1 cellular context compared by ENCODE assay signal in the genomic region with DNA sequence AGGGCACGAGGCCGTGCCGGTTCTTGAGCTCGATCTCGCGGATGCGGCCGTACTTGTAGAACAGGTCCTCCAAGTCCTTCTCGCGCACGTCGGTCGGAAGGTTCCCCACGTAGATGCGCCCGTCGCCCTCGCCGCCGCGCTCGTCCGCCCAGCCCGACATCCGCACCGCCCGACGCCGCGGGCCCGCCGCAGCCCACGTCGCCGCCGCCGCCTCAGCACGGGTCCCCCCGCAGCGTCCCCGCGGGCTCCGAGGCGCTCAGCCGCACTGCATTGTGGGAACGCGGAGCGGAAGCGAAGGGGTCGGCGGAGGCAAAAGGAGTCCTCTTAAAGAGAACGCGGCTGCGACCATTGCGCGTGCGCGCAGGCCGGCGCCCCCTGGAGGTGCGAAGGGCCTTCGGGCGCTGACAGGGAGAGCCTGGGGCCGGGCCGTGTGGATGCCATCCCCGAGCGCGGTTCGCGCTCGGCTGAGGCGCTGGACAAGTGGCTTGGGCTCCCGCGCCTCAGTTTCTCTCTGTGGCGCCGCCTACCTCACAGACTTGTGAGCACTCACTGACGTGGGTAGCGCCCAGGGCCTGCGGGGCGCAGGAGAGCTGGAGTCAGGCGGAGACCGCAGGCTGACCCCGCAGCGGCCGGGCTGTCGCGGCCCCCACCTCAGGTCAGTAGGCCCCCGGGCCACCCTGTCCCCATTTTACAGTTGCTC.
TF ChIP-seq lines count a peak whose summit lies in the region.

SRSF9 (minus strand) TSS at position 299 of the 700 bp plus-strand sequence; CDS start at position 160, 139 bp downstream.

TF ChIP-seq in HepG2, 621 proteins besides CTCF, POLR2A, EP300 and RAD21 (continued from another document and continues in another):
- TF ChIP-seq, protein P1, sequence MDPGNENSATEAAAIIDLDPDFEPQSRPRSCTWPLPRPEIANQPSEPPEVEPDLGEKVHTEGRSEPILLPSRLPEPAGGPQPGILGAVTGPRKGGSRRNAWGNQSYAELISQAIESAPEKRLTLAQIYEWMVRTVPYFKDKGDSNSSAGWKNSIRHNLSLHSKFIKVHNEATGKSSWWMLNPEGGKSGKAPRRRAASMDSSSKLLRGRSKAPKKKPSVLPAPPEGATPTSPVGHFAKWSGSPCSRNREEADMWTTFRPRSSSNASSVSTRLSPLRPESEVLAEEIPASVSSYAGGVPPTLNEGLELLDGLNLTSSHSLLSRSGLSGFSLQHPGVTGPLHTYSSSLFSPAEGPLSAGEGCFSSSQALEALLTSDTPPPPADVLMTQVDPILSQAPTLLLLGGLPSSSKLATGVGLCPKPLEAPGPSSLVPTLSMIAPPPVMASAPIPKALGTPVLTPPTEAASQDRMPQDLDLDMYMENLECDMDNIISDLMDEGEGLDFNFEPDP (CRISPR knock-in tag; conservative IDR thresholded peaks at IDR 0.05) = no peak
- TF ChIP-seq, protein P2, sequence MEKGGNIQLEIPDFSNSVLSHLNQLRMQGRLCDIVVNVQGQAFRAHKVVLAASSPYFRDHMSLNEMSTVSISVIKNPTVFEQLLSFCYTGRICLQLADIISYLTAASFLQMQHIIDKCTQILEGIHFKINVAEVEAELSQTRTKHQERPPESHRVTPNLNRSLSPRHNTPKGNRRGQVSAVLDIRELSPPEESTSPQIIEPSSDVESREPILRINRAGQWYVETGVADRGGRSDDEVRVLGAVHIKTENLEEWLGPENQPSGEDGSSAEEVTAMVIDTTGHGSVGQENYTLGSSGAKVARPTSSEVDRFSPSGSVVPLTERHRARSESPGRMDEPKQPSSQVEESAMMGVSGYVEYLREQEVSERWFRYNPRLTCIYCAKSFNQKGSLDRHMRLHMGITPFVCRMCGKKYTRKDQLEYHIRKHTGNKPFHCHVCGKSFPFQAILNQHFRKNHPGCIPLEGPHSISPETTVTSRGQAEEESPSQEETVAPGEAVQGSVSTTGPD (CRISPR knock-in tag; IDR thresholded peaks at IDR 0.05) = no peak
- TF ChIP-seq ZFP36 (IDR thresholded peaks at IDR 0.05; ENCODE audit: borderline replicate concordance, low read depth, low read length, partially characterized antibody) (no peak), HINFP (CRISPR knock-in tag; IDR thresholded peaks at IDR 0.05; ENCODE audit: low read depth) (peak; percentile 31; the same call in 1 of the 2 replicates), ZNF773 (CRISPR knock-in tag; IDR thresholded peaks at IDR 0.05; ENCODE audit: borderline replicate concordance) (peak; percentile 75; the same call in 1 of the 2 replicates), CREBL2 (CRISPR knock-in tag; IDR thresholded peaks at IDR 0.05; ENCODE audit: borderline replicate concordance) (no peak; the same call in 1 of the 2 replicates), HIVEP1 (CRISPR knock-in tag; IDR thresholded peaks at IDR 0.05) (peak; percentile 66), SIX4 (CRISPR knock-in tag; IDR thresholded peaks at IDR 0.05) (no peak), EZH2 (conservative IDR thresholded peaks at IDR 0.05; ENCODE audit: low read depth, low read length) (no peak), SP5 (CRISPR knock-in tag; IDR thresholded peaks at IDR 0.05; ENCODE audit: borderline replicate concordance, low read depth) (no peak), ZNF3 (CRISPR knock-in tag; IDR thresholded peaks at IDR 0.05) (no peak; the same call in 1 of the 2 replicates), SMC3 (IDR thresholded peaks at IDR 0.05; ENCODE audit: low read length) (no peak), CBX5 (CRISPR knock-in tag; IDR thresholded peaks at IDR 0.05; ENCODE audit: borderline replicate concordance) (0 out of 2 replicates have a peak, but pooled peaks have one; percentile 24), ZNF7 (CRISPR knock-in tag; IDR thresholded peaks at IDR 0.05) (no peak), ZNF136 (CRISPR knock-in tag; IDR thresholded peaks at IDR 0.05; ENCODE audit: low read depth) (peak; percentile 93), MBD4 (IDR thresholded peaks at IDR 0.05; ENCODE audit: borderline replicate concordance, low read length) (no peak), ZFP82 (CRISPR knock-in tag; IDR thresholded peaks at IDR 0.05; ENCODE audit: borderline replicate concordance) (0 out of 2 replicates have a peak, but pooled peaks have one; percentile 9), KDM5A (IDR thresholded peaks at IDR 0.05; ENCODE audit: borderline replicate concordance, low read length) (no peak), ZNF543 (CRISPR knock-in tag; IDR thresholded peaks at IDR 0.05) (no peak), TARDBP (CRISPR knock-in tag; IDR thresholded peaks at IDR 0.05) (peak; percentile 74; the same call in 1 of the 2 replicates), HMG20A (CRISPR knock-in tag; IDR thresholded peaks at IDR 0.05; ENCODE audit: borderline replicate concordance) (no peak), ARID2 (CRISPR knock-in tag; IDR thresholded peaks at IDR 0.05; ENCODE audit: borderline replicate concordance) (no peak), HOMEZ (CRISPR knock-in tag; IDR thresholded peaks at IDR 0.05; ENCODE audit: low read depth) (0 out of 2 replicates have a peak, but pooled peaks have one; percentile 23), SMARCE1 (IDR thresholded peaks at IDR 0.05; ENCODE audit: borderline replicate concordance) (no peak), PAWR (CRISPR knock-in tag; IDR thresholded peaks at IDR 0.05; ENCODE audit: borderline replicate concordance) (no peak), HNRNPK (IDR thresholded peaks at IDR 0.05; ENCODE audit: low read depth, low read length, poor library complexity, severe bottlenecking) (peak; percentile 8), ZNF713 (CRISPR knock-in tag; IDR thresholded peaks at IDR 0.05) (no peak; the same call in 1 of the 2 replicates), POLR2AphosphoS2 (IDR thresholded peaks at IDR 0.05; ENCODE audit: low read depth, low read length) (no peak), FOXA3 (CRISPR knock-in tag; IDR thresholded peaks at IDR 0.05) (peak; percentile 54), BHLHE40 (IDR thresholded peaks at IDR 0.05; ENCODE audit: low read length) (peak; percentile 36), MED8 (CRISPR knock-in tag; IDR thresholded peaks at IDR 0.05; ENCODE audit: insufficient replicate concordance) (peak; percentile 41), GZF1 (CRISPR knock-in tag; IDR thresholded peaks at IDR 0.05) (peak; percentile 72; the same call in 1 of the 2 replicates), THAP11 (CRISPR knock-in tag; IDR thresholded peaks at IDR 0.05) (peak; percentile 87), ARHGAP35 (CRISPR knock-in tag; IDR thresholded peaks at IDR 0.05; ENCODE audit: borderline replicate concordance) (no peak; the same call in 1 of the 2 replicates), PHF8 (CRISPR knock-in tag; IDR thresholded peaks at IDR 0.05) (peak; percentile 88), BCL6 (CRISPR knock-in tag; IDR thresholded peaks at IDR 0.05) (peak; percentile 49; the same call in 1 of the 2 replicates), PITX1 (CRISPR knock-in tag; IDR thresholded peaks at IDR 0.05) (peak; percentile 35), ZSCAN5A (CRISPR knock-in tag; IDR thresholded peaks at IDR 0.05; ENCODE audit: borderline replicate concordance) (no peak), RBM39 (IDR thresholded peaks at IDR 0.05; ENCODE audit: low read depth, low read length, poor library complexity, severe bottlenecking) (peak; percentile 61), ZNF329 (CRISPR knock-in tag; IDR thresholded peaks at IDR 0.05; ENCODE audit: low read depth) (peak; percentile 84), ATF1 (CRISPR knock-in tag; IDR thresholded peaks at IDR 0.05) (no peak), ATF7-NPFF (CRISPR knock-in tag; IDR thresholded peaks at IDR 0.05; ENCODE audit: low read depth) (peak; percentile 29; the same call in 1 of the 2 replicates), ZNF124 (CRISPR knock-in tag; IDR thresholded peaks at IDR 0.05) (peak; percentile 82; the same call in 1 of the 2 replicates), IRF2 (CRISPR knock-in tag; IDR thresholded peaks at IDR 0.05) (peak; percentile 68; the same call in 1 of the 2 replicates), MTA1 (CRISPR knock-in tag; IDR thresholded peaks at IDR 0.05; ENCODE audit: borderline replicate concordance) (no peak), SRF (IDR thresholded peaks at IDR 0.05; ENCODE audit: low read depth, low read length) (no peak), ZNF253 (CRISPR knock-in tag; IDR thresholded peaks at IDR 0.05; ENCODE audit: borderline replicate concordance) (no peak), ZNF10 (CRISPR knock-in tag; IDR thresholded peaks at IDR 0.05; ENCODE audit: borderline replicate concordance, low read depth) (no peak), CREM (IDR thresholded peaks at IDR 0.05) (no peak), CREM (CRISPR knock-in tag; IDR thresholded peaks at IDR 0.05) (no peak)
- TF ChIP-seq, protein P3, sequence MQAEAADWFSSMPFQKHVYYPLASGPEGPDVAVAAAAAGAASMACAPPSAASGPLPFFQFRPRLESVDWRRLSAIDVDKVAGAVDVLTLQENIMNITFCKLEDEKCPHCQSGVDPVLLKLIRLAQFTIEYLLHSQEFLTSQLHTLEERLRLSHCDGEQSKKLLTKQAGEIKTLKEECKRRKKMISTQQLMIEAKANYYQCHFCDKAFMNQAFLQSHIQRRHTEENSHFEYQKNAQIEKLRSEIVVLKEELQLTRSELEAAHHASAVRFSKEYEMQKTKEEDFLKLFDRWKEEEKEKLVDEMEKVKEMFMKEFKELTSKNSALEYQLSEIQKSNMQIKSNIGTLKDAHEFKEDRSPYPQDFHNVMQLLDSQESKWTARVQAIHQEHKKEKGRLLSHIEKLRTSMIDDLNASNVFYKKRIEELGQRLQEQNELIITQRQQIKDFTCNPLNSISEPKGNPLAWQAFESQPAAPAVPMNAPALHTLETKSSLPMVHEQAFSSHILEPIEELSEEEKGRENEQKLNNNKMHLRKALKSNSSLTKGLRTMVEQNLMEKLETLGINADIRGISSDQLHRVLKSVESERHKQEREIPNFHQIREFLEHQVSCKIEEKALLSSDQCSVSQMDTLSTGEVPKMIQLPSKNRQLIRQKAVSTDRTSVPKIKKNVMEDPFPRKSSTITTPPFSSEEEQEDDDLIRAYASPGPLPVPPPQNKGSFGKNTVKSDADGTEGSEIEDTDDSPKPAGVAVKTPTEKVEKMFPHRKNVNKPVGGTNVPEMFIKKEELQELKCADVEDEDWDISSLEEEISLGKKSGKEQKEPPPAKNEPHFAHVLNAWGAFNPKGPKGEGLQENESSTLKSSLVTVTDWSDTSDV (CRISPR knock-in tag; IDR thresholded peaks at IDR 0.05) = no peak; the same call in 1 of the 2 replicates
- TF ChIP-seq, protein P4, sequence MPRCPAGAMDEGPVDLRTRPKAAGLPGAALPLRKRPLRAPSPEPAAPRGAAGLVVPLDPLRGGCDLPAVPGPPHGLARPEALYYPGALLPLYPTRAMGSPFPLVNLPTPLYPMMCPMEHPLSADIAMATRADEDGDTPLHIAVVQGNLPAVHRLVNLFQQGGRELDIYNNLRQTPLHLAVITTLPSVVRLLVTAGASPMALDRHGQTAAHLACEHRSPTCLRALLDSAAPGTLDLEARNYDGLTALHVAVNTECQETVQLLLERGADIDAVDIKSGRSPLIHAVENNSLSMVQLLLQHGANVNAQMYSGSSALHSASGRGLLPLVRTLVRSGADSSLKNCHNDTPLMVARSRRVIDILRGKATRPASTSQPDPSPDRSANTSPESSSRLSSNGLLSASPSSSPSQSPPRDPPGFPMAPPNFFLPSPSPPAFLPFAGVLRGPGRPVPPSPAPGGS (CRISPR knock-in tag; IDR thresholded peaks at IDR 0.05) = peak; percentile 94
- TF ChIP-seq, protein P5, sequence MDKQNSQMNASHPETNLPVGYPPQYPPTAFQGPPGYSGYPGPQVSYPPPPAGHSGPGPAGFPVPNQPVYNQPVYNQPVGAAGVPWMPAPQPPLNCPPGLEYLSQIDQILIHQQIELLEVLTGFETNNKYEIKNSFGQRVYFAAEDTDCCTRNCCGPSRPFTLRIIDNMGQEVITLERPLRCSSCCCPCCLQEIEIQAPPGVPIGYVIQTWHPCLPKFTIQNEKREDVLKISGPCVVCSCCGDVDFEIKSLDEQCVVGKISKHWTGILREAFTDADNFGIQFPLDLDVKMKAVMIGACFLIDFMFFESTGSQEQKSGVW (CRISPR knock-in tag; IDR thresholded peaks at IDR 0.05; ENCODE audit: borderline replicate concordance) = no peak
